Comparison of ENCODE assay signal across 36 cellular contexts in the genomic region with DNA sequence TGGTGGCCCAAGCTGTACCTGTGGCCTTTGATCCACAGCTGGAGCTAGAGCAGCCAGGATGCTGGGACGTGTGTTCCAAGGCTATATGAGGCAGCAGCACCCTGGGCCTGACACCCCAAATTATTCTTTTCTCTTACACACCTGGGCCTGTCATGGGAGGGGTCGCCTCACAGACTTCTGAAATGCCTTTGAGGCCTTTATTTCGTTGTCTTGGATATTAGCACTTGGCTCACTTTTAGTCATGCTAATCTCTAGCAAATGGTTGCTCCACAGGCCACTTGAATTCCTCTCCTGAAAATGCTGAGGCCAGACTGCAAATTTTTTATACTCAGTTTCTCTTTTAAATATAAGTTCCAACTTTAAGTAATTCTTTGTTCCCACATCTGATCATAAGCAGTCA. TPM values are rescaled to one million over a fixed set of nuclear protein-coding genes. Genes with fewer than 3 reads are reported as not detected.
"Had no signal": no experiment of that assay in that cellular context is flagged by ENCODE, and none has a peak within 500 bp of the region (broad histone marks: within the 10 kb centered on the region; RNA-seq: fewer than 3 reads in every experiment).

No MANE protein-coding gene starts in this region.

- H3K36me3 ChIP-seq: MG63 had no signal

- H3K27ac Mint-ChIP-seq: activated CD4-positive, alpha-beta memory T cell treated with anti-CD3 and anti-CD28 coated beads, Interleukin-2, amount 10 ng/mL, durations not matched to agents 7 days and 5 days; activated CD8-positive, alpha-beta memory T cell treated with anti-CD3 and anti-CD28 coated beads, Interleukin-2, amount 10 ng/mL, durations not matched to agents 7 days and 5 days; activated naive CD4-positive, alpha-beta T cell treated with anti-CD3 and anti-CD28 coated beads, Interleukin-2, amount 10 ng/mL, durations not matched to agents 7 days and 5 days; activated naive CD8-positive, alpha-beta T cell; activated naive CD8-positive, alpha-beta T cell treated with anti-CD3 and anti-CD28 coated beads, Interleukin-2, amount 50 U/mL, for 24 hours; brain had no signal

- H3K4me3 ChIP-seq: MG63 had no signal

- H3K4me3 Mint-ChIP-seq: activated CD4-positive, alpha-beta memory T cell treated with anti-CD3 and anti-CD28 coated beads, Interleukin-2, amount 10 ng/mL, durations not matched to agents 7 days and 5 days; activated CD8-positive, alpha-beta memory T cell treated with anti-CD3 and anti-CD28 coated beads, Interleukin-2, amount 10 ng/mL, durations not matched to agents 7 days and 5 days; activated naive CD4-positive, alpha-beta T cell treated with anti-CD3 and anti-CD28 coated beads, Interleukin-2, amount 10 ng/mL, durations not matched to agents 7 days and 5 days; activated naive CD8-positive, alpha-beta T cell; activated naive CD8-positive, alpha-beta T cell treated with anti-CD3 and anti-CD28 coated beads, Interleukin-2, amount 50 U/mL, for 24 hours; brain had no signal

- H3K27ac ChIP-seq: VCaP had no signal

- H3K27me3 ChIP-seq: MG63 had no signal

- H3K27me3 Mint-ChIP-seq: activated CD4-positive, alpha-beta memory T cell treated with anti-CD3 and anti-CD28 coated beads, Interleukin-2, amount 10 ng/mL, durations not matched to agents 7 days and 5 days; activated naive CD8-positive, alpha-beta T cell treated with anti-CD3 and anti-CD28 coated beads, Interleukin-2, amount 50 U/mL, for 24 hours had no signal

- H3K9me3 ChIP-seq: MG63 had no signal

- H3K36me3 Mint-ChIP-seq: activated naive CD4-positive, alpha-beta T cell treated with anti-CD3 and anti-CD28 coated beads, Interleukin-2, amount 10 ng/mL, durations not matched to agents 7 days and 5 days; brain had no signal

- FAIRE-seq: bronchial epithelial cell had no signal

- DNase-seq: activated CD4-positive, alpha-beta memory T cell treated with anti-CD3 and anti-CD28 coated beads, Interleukin-2, amount 10 ng/mL, durations not matched to agents 7 days and 5 days; activated CD4-positive, alpha-beta T cell treated with anti-CD3 and anti-CD28 coated beads for 1 hour; activated CD4-positive, alpha-beta T cell treated with anti-CD3 and anti-CD28 coated beads for 48 hours; activated CD4-positive, CD25-positive, alpha-beta regulatory T cell; activated CD8-positive, alpha-beta memory T cell treated with anti-CD3 and anti-CD28 coated beads for 24 hours; activated CD8-positive, alpha-beta memory T cell treated with anti-CD3 and anti-CD28 coated beads, Interleukin-2, amount 10 ng/mL, durations not matched to agents 7 days and 5 days; activated CD8-positive, alpha-beta memory T cell treated with anti-CD3 and anti-CD28 coated beads, Interleukin-2, amount 50 U/mL, for 48 hours; activated effector memory CD4-positive, alpha-beta T cell treated with Interleukin-2 at 50 U/mL for 16 hours; activated naive CD4-positive, alpha-beta T cell treated with anti-CD3 and anti-CD28 coated beads, Interleukin-2, amount 10 ng/mL, durations not matched to agents 7 days and 5 days; activated naive CD8-positive, alpha-beta T cell treated with anti-CD3 and anti-CD28 coated beads, Interleukin-2, amount 50 U/mL, for 24 hours; activated T-cell treated with anti-CD3 and anti-CD28 coated beads, Interleukin-2, amount 50 U/mL, for 48 hours; anterior cingulate cortex; caudate nucleus; cerebellar nuclear complex; MG63; NCI-H1048; NCI-H1105 treated with DMSO at 0.1 percent for 48 hours; NCI-H1436; NCI-H1694; NCI-H1930; NCI-H2081 treated with DMSO at 0.1 percent for 48 hours; NCI-H226; NCI-H446 treated with DMSO at 0.1 percent for 48 hours; NCI-H524; NCI-H748 treated with DMSO at 0.1 percent for 48 hours; NK-92 treated with Interleukin-12 subunit alpha and Interleukin-12 subunit beta, amount 100 ng/mL, for 24 hours; Right ventricle myocardium superior; SW 1271; T-helper 1 cell; T-helper 2 cell; T-helper 9 cell had no signal

RNA-seq across cellular contexts. Expression of gene IL1R2, which starts 22.0 kb away (rescaled TPM):
- total RNA-seq: bronchial epithelial cell, OCI-LY7 had no signal
